ENCODE assay signal across 1 cellular context in genomic region chrX:85365370-85365995, GRCh38.
TF ChIP-seq lines count a peak whose summit lies in the region.

No MANE protein-coding gene starts in this region.

TF ChIP-seq in H1, 55 proteins besides CTCF, POLR2A, EP300 and RAD21 (continued from another document):
- TF ChIP-seq ATF3 (IDR thresholded peaks at IDR 0.05; ENCODE audit: insufficient read depth, low read depth, low read length) (no peak), SIRT6 (IDR thresholded peaks at IDR 0.05; ENCODE audit: low read length) (no peak), BACH1 (IDR thresholded peaks at IDR 0.05; ENCODE audit: low read length) (no peak), YY1 (IDR thresholded peaks at IDR 0.05; ENCODE audit: low read depth, low read length) (no peak), CTBP2 (IDR thresholded peaks at IDR 0.05; ENCODE audit: borderline replicate concordance, insufficient read depth, insufficient read length, low read length) (no peak), SP4 (IDR thresholded peaks at IDR 0.05; ENCODE audit: low read length) (no peak), CREB1 (IDR thresholded peaks at IDR 0.05) (no peak)
- TF ChIP-seq, protein P1, sequence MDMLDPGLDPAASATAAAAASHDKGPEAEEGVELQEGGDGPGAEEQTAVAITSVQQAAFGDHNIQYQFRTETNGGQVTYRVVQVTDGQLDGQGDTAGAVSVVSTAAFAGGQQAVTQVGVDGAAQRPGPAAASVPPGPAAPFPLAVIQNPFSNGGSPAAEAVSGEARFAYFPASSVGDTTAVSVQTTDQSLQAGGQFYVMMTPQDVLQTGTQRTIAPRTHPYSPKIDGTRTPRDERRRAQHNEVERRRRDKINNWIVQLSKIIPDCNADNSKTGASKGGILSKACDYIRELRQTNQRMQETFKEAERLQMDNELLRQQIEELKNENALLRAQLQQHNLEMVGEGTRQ (IDR thresholded peaks at IDR 0.05; ENCODE audit: low read length), result no peak
